Comparison of ENCODE assay signal across 1 cellular context in genomic region chr19:3135961-3136683, GRCh38.
TF ChIP-seq lines count a peak whose summit lies in the region.

TSS of gene GNA15 (plus strand) at chr19:3136033. CDS start at chr19:3136451, 418 bp downstream.

TF ChIP-seq in GM12878, 131 proteins besides CTCF, POLR2A, EP300 and RAD21 (continued from another document):
- no peak for TF ChIP-seq MYC (IDR thresholded peaks at IDR 0.05; ENCODE audit: insufficient read depth, insufficient read length, insufficient replicate concordance, low read length, severe bottlenecking)
